In the genomic region with DNA sequence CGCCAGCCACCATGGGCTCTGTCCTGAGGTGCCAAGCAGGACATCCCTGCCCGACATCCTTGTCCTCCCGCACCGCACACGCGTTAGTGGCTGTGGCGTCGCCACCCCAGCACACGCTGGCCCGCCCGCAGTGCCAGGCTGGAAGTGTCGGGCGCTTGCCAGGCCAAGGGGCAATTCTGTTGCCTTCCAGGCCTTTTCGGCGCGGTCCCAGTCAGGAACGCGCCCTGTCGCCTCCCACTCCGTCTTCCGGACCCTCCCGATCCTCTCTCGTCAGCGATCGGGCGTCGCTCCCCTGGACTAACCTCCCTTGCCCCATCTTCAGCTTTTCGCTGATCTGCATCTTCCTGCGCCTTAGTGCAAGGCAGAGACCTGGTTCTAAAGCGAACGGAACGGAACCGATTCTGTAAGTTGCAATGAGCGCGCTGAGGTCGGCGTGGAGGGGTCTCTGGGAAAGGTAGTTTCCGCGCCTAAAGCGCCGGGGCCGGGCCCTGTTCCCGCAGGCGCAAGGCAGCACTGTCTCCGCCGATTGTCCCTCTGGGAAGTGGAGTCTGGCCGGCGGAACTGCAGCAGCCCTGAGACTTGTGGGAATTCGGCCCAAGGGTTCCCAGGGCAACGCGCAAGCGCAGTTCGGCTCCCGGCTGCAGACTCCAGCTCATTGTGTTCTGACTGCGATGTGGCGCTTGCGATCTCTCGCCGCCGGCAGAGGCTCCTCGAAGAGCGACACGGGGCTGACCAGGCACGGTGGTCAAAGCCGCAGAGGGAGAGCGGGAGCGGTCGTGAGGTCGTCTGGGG, we compare ENCODE assay signal across 8 cellular contexts. TPM values are rescaled to one million over a fixed set of nuclear protein-coding genes. Genes with fewer than 3 reads are reported as not detected.
DNase-seq lines count a peak whose midpoint lies in the region; ATAC-seq and TF ChIP-seq lines count a peak whose summit lies in the region.

ZNF454 (plus strand) TSS at position 630 of the 792 bp plus-strand sequence. CDS start 1,594 bp downstream, outside the sequence.

- peak within 1 kb of the TSS; percentile 60 for H3K4me3 ChIP-seq in AG04450 (ENCODE audit: low read depth, low read length)
- H3K4me3 ChIP-seq in fibroblast of the aortic adventitia (ENCODE audit: low read depth, low read length), result peak within 1 kb of the TSS; percentile 70

- peaks cover 81% of the 10 kb centered on the region for H3K9me3 ChIP-seq in AG04450 (ENCODE audit: control insufficient read depth, insufficient read depth, low read length)

- POLR2A ChIA-PET in AG04450 (lab: Yijun Ruan, JAX), result no interaction called here

- no peaks in the 10 kb centered on the region for H3K27me3 Mint-ChIP-seq in nephron (ENCODE audit: low read depth)

- CTCF ChIA-PET in AG04450 (lab: Charles Lee), result interaction anchor here (1.0 kb wide), 1 partner anchor 87 kb away, joined by 3 read pairs; no protein-coding TSS in a partner anchor

- H3K27ac ChIP-seq in AG04450 (ENCODE audit: low read depth, low read length), result no peak within 1 kb of the TSS

- H3K4me3 Mint-ChIP-seq in nephron, result peak within 1 kb of the TSS; percentile 81 to 89 (median 87)

- peaks cover 48% of the 10 kb centered on the region for H3K36me3 Mint-ChIP-seq in nephron (ENCODE audit: low read depth)

- H3K27me3 ChIP-seq in AG04450 (ENCODE audit: control insufficient read depth, insufficient read depth, low read length), result no peaks in the 10 kb centered on the region

- no peak for TF ChIP-seq CTCF in AG04450 (IDR thresholded peaks at IDR 0.05; ENCODE audit: low read depth, low read length)
- TF ChIP-seq CTCF in fibroblast of the aortic adventitia (IDR thresholded peaks at IDR 0.05; ENCODE audit: insufficient read depth, low read length), result no peak
- no peak for TF ChIP-seq CTCF in nephron (IDR thresholded peaks at IDR 0.05; ENCODE audit: unreplicated experiment in 3 of 3)

- ATAC-seq in GM21360 (IDR thresholded peaks at IDR 0.05; ENCODE audit: unreplicated experiment), result no peak

- H3K4me1 Mint-ChIP-seq in nephron, result no peaks in the 10 kb centered on the region

- in situ Hi-C loops in ACHN (cut with HindIII; ENCODE audit: low pct_ligation_motif_present, low pct_unique_long_range_greater_than_20kb, low sequenced_read_pairs), result no loop called here

- peak within 1 kb of the TSS in 1 of 3 experiments; percentile 83 for H3K27ac Mint-ChIP-seq in nephron

- DNase-seq in AG04450 (ENCODE audit: low read depth, low spot score), result peak; percentile 38
- DNase-seq in NCI-H82 (lab: John Stamatoyannopoulos, UW), result peak; percentile 90
- peak; percentile 86 for DNase-seq in fibroblast of the aortic adventitia (ENCODE audit: low read depth)
- DNase-seq in ACHN, result no peak
- DNase-seq in NCI-H1048 (lab: John Stamatoyannopoulos, UW), result no peak
- DNase-seq in effector CD4-positive, alpha-beta T cell, result no peak

- peaks cover 83% of the 10 kb centered on the region for H3K9me3 Mint-ChIP-seq in nephron

RNA-seq across cellular contexts. Expression of gene ZNF454, which starts in this region (rescaled TPM):
- 0.57 and 0.78 TPM in 2 replicates for polyA plus RNA-seq in AG04450 (2011; rRNA removed)
- 0.55 and 1.4 TPM in 2 replicates for polyA minus RNA-seq in AG04450 (2011; rRNA and poly(A)+ RNA removed)
- 0.18 and 3.0 TPM in 2 replicates for total RNA-seq in fibroblast of the aortic adventitia (ENCODE audit: low replicate concordance)

Comparison
In these comparisons a context has a peak if more than half of its experiments do, and no peak if none do; other contexts are left out.
1. DNase-seq: peak in AG04450 (single experiment), NCI-H82 (single experiment) and fibroblast of the aortic adventitia (single experiment); none in ACHN (single experiment), NCI-H1048 (single experiment) and effector CD4-positive, alpha-beta T cell (single experiment).